ENCODE assay signal across 28 cellular contexts in genomic region chr14:76426161-76426696, GRCh38. TPM values are rescaled to one million over a fixed set of nuclear protein-coding genes. Genes with fewer than 3 reads are reported as not detected.
DNase-seq lines count a peak whose midpoint lies in the region; ATAC-seq and TF ChIP-seq lines count a peak whose summit lies in the region.
"Had no signal": no experiment of that assay in that cellular context is flagged by ENCODE, and none has a peak within 500 bp of the region (broad histone marks: within the 10 kb centered on the region; RNA-seq: fewer than 3 reads in every experiment).

No MANE protein-coding gene starts in this region.

- ATAC-seq in GM19452 (IDR thresholded peaks at IDR 0.05; ENCODE audit: unreplicated experiment) (no peak), GM18505 (IDR thresholded peaks at IDR 0.05; ENCODE audit: unreplicated experiment) (no peak)
- ATAC-seq: left cardiac atrium; stimulated activated naive CD8-positive, alpha-beta T cell treated with anti-CD3 and anti-CD28 coated beads, Interleukin-15, Interleukin-2, amounts not matched to agents 100 U/mL and 50 U/mL, for 24 hours had no signal

- TF ChIP-seq EP300 in Ishikawa (IDR thresholded peaks at IDR 0.05; ENCODE audit: borderline replicate concordance) = no peak

- DNase-seq in NCI-H2171 treated with DMSO at 0.1 percent for 48 hours (lab: John Stamatoyannopoulos, UW) = peak; percentile 16
- no peak for DNase-seq in NCI-H2171 (lab: John Stamatoyannopoulos, UW)
- DNase-seq in SK-N-DZ (ENCODE audit: low spot score) = peak; percentile 34
- peak; percentile 17 for DNase-seq in iris pigment epithelial cell (ENCODE audit: low read depth)
- DNase-seq in AG20443 (ENCODE audit: low spot score) = no peak
- DNase-seq: 8988T; activated CD4-positive, alpha-beta T cell treated with anti-CD3 and anti-CD28 coated beads, Interleukin-2, amount 50 U/mL, for 48 hours; activated T-cell treated with anti-CD3 and anti-CD28 coated beads, Interleukin-2, amount 50 U/mL, for 48 hours; AML-193; CD4-positive, alpha-beta T cell; colonic mucosa; effector CD8-positive, alpha-beta T cell; HCEC 1CT; hypothalamus; KG1; left cardiac atrium; MM.1S; NCI-H1417 treated with DMSO at 0.1 percent for 48 hours; NCI-H2081 treated with DMSO at 0.1 percent for 48 hours; NCI-H345; NCI-H69; nephron progenitor cell; ovary; stimulated activated naive CD8-positive, alpha-beta T cell treated with anti-CD3 and anti-CD28 coated beads, Interleukin-15, Interleukin-2, amounts not matched to agents 100 U/mL and 50 U/mL, for 24 hours; testis had no signal

- no peak for TF ChIP-seq POLR2A in GM18505 (IDR thresholded peaks at IDR 0.05; ENCODE audit: borderline replicate concordance, extremely low read depth, insufficient read depth, insufficient read length)

- TF ChIP-seq RAD21 in Ishikawa (IDR thresholded peaks at IDR 0.05; ENCODE audit: low read depth) = no peak

TF ChIP-seq in Ishikawa, 13 proteins besides CTCF, POLR2A, EP300 and RAD21:
- TF ChIP-seq TEAD4 (IDR thresholded peaks at IDR 0.05) (no peak), USF1 (IDR thresholded peaks at IDR 0.05) (peak; percentile 93)

RNA-seq across cellular contexts. Expression of gene ESRRB, which starts 50.3 kb away (rescaled TPM):
- polyA plus RNA-seq in SK-N-DZ (2014; cell fraction: cytosol; rRNA removed) = 1.8 and 2.1 TPM in 2 replicates
- 2.6 and 3.1 TPM in 2 replicates for polyA plus RNA-seq in SK-N-DZ (2014; cell fraction: nucleus; rRNA removed)
- polyA plus RNA-seq: ovary had no signal

Comparison
In these comparisons a context has a peak if more than half of its experiments do, and no peak if none do; other contexts are left out.
1. DNase-seq: peak in NCI-H2171 treated with DMSO at 0.1 percent for 48 hours (single experiment), SK-N-DZ (single experiment) and iris pigment epithelial cell (single experiment); none in NCI-H2171 (single experiment) and AG20443 (single experiment).